ENCODE assay signal across 27 cellular contexts in the genomic region with DNA sequence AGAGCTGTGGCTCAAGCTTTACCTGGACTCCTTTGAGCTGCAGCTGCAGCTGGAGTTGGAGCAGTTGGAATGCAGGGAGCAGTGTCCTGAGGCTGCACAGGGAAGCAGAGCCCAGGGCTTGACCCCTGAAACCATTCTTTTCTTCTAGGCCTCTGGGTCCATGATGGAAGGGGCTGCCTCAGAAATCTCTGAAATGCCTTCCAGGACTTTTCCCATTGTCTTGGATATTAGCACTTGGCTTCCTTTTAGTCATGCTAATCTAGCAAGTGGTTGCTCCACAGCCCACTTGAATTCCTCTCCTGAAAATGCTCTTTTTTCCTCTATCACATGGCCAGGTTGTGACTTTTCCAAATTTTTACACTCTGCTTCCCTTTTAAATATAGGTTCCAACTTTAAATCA.
DNase-seq lines count a peak whose midpoint lies in the region; ATAC-seq, FAIRE-seq and TF ChIP-seq lines count a peak whose summit lies in the region.
"Had no signal": no experiment of that assay in that cellular context is flagged by ENCODE, and none has a peak within 500 bp of the region (broad histone marks: within the 10 kb centered on the region; RNA-seq: fewer than 3 reads in every experiment).

No MANE protein-coding gene starts in this region.

- no peak overlapping the region for H2AK5ac ChIP-seq in H1 (ENCODE audit: low read depth, low read length)

- TF ChIP-seq POLR2A in H1 (IDR thresholded peaks at IDR 0.05; ENCODE audit: control extremely low read depth in 1 of 2, low read depth in 2 of 2, low read length in 2 of 2): no peak

- FAIRE-seq in H1 (lab: Jason Lieb, UNC): no peak
- FAIRE-seq: GM12892, GM19239 had no signal

- H4K20me1 ChIP-seq in H1 (replicated peaks in 1 of 2; ENCODE audit: control insufficient read depth in 1 of 2, insufficient read depth in 2 of 2, low read length in 2 of 2): no peaks in the 10 kb centered on the region

- H3K9ac ChIP-seq in HUES6 (ENCODE audit: low read length) (peak overlapping the region; percentile 59), H1 (replicated peaks in 1 of 4; ENCODE audit: extremely low read depth in 1 of 4, low read depth in 3 of 4, low read length in 3 of 4) (no peak overlapping the region)
- H3K9ac ChIP-seq: GM23248, SK-N-SH had no signal

- H2BK12ac ChIP-seq in H1 (ENCODE audit: low read depth, low read length): no peak overlapping the region

- H3K27me3 ChIP-seq in HUES6 (ENCODE audit: control insufficient read depth, insufficient read depth, low read length) (no peaks in the 10 kb centered on the region), H1 (replicated peaks in 1 of 4; ENCODE audit: control insufficient read depth in 3 of 4, extremely low read depth in 1 of 4, insufficient read depth in 3 of 4, low read length in 3 of 4) (no peaks in the 10 kb centered on the region), iPS DF 6.9 (ENCODE audit: control insufficient read depth, insufficient read depth, low read length) (no peaks in the 10 kb centered on the region), right cardiac atrium (ENCODE audit: control insufficient read depth, insufficient read depth) (no peaks in the 10 kb centered on the region)

- H2BK15ac ChIP-seq in H1 (ENCODE audit: low read length): no peak overlapping the region

- no peak overlapping the region for H3K56ac ChIP-seq in H1 (replicated peaks; ENCODE audit: insufficient read length, low read depth, low read length)

- H3K4me2 ChIP-seq in H1 (ENCODE audit: insufficient read depth in 1 of 2, low read depth in 2 of 2, low read length in 2 of 2): no peak overlapping the region
- H3K4me2 ChIP-seq: SK-N-SH had no signal

- H2BK120ac ChIP-seq in H1 (replicated peaks; ENCODE audit: low read depth, low read length): no peak overlapping the region

- peak overlapping the region; percentile 0; the same call in 1 of the 2 replicates for H2BK20ac ChIP-seq in H1 (ENCODE audit: low read length)

- peak overlapping the region; percentile 84; the same call in 1 of the 2 replicates for H2BK5ac ChIP-seq in H1 (ENCODE audit: low read depth, low read length)

- no peak overlapping the region for H4K8ac ChIP-seq in H1 (ENCODE audit: extremely low read depth, insufficient read depth, low read length)

- no peak for ATAC-seq in right cardiac atrium
- ATAC-seq: HCT116, Panc1 had no signal

- H3K4me1 ChIP-seq in HUES6 (ENCODE audit: control insufficient read depth, insufficient read depth, low read length) (peaks cover 24% of the 10 kb centered on the region), H1 (replicated peaks in 1 of 4; ENCODE audit: control insufficient read depth in 3 of 4, insufficient read depth in 4 of 4, low read length in 3 of 4) (0 out of 7 replicates have a peak, but pooled peaks cover 0 to 3% (median 0%) of the 10 kb centered on the region in 4 experiments), iPS DF 6.9 (ENCODE audit: control insufficient read depth, insufficient read depth, low read length) (peaks cover 6% of the 10 kb centered on the region; the same call in 1 of the 2 replicates), right cardiac atrium (ENCODE audit: control insufficient read depth, insufficient read depth, low read length) (no peaks in the 10 kb centered on the region)
- H3K4me1 ChIP-seq: Caco-2 had no signal

- peak in 1 of 2 experiments; percentile 46; a peak in 1 of 3 replicates for TF ChIP-seq EP300 in H1 (IDR thresholded peaks at IDR 0.05; ENCODE audit: borderline replicate concordance in 1 of 2, low read depth in 2 of 2, low read length in 2 of 2)

- H3K4ac ChIP-seq in H1 (replicated peaks; ENCODE audit: insufficient read length, low read depth, low read length): no peak overlapping the region

- DNase-seq in H1 (ENCODE audit: low read depth in 1 of 2, low spot score in 2 of 2) (peak in 1 of 2 experiments; percentile 17), iPS DF 6.9 (ENCODE audit: low read depth, low spot score) (peak; percentile 68), GF-D8 (lab: John Stamatoyannopoulos, UW) (no peak), SIG-M5 treated with dmso at 0.1 percent for 504 hours (lab: John Stamatoyannopoulos, UW; ENCODE audit: unreplicated experiment) (no peak), right cardiac atrium (no peak), SHP77 treated with DMSO at 0.1 percent for 48 hours (lab: John Stamatoyannopoulos, UW) (no peak)
- DNase-seq: C1 segment of cervical spinal cord; Caco-2; CD4-positive, alpha-beta memory T cell; GM23248; Karpas-422; NCI-H1092; NCI-H1417 treated with DMSO at 0.1 percent for 48 hours; NCI-H1694 treated with DMSO at 0.1 percent for 48 hours; NCI-H2081; NCI-H2171; NCI-H226; NCI-H510A; NCI-H69; SIG-M5; SK-N-SH; SW 1271 had no signal

- TF ChIP-seq CTCF in H1 (IDR thresholded peaks at IDR 0.05; ENCODE audit: control extremely low read depth in 1 of 3, insufficient read depth in 1 of 3, low read depth in 1 of 3, low read length in 3 of 3): no peak

- H3K36me3 ChIP-seq in HUES6 (ENCODE audit: control insufficient read depth, insufficient read depth, low read length): peaks cover 5% of the 10 kb centered on the region; the same call in 1 of the 2 replicates
- H3K36me3 ChIP-seq in H1 (ENCODE audit: control insufficient read depth in 2 of 4, insufficient read depth in 4 of 4, low read length in 3 of 4): peaks cover 0 to 11% (median 5%) of the 10 kb centered on the region in 4 experiments; a peak in 3 of 8 replicates
- 0 out of 2 replicates have a peak, but pooled peaks cover 3% of the 10 kb centered on the region for H3K36me3 ChIP-seq in iPS DF 6.9 (ENCODE audit: control insufficient read depth, insufficient read depth, low read length)

- H3K79me2 ChIP-seq in H1 (ENCODE audit: control insufficient read depth in 1 of 2, insufficient read depth in 2 of 2, low read length in 2 of 2): no peaks in the 10 kb centered on the region

- intact Hi-C loops in right cardiac atrium (cut with DNase I): no loop called here

- TF ChIP-seq RAD21 in H1 (IDR thresholded peaks at IDR 0.05 in 1 of 2, conservative IDR thresholded peaks at IDR 0.05 in 1 of 2; ENCODE audit: low read depth in 2 of 2, low read length in 2 of 2): no peak

- no peak overlapping the region for H4K91ac ChIP-seq in H1 (replicated peaks; ENCODE audit: insufficient read length, low read length)

- no peak overlapping the region for H4K5ac ChIP-seq in H1 (ENCODE audit: insufficient read length, low read depth, low read length)

- H3K14ac ChIP-seq in H1 (ENCODE audit: insufficient read length): no peak overlapping the region

- H3K23ac ChIP-seq in H1 (ENCODE audit: insufficient read length): no peak overlapping the region

- CTCF ChIA-PET in H1 (lab: Charles Lee; ENCODE audit: partially characterized antibody): no interaction called here

- no peaks in the 10 kb centered on the region for H3K23me2 ChIP-seq in H1 (ENCODE audit: low read depth, low read length)

- no peak overlapping the region for H3K18ac ChIP-seq in H1 (ENCODE audit: extremely low read depth, low read length)

- POLR2A ChIA-PET in H1 (lab: Charles Lee; ENCODE audit: partially characterized antibody): no interaction called here

- H3K9me3 ChIP-seq in HUES6 (ENCODE audit: control insufficient read depth, insufficient read depth, low read depth, low read length): peaks cover 44% of the 10 kb centered on the region
- H3K9me3 ChIP-seq in H1 (ENCODE audit: insufficient read depth in 2 of 2, low read depth in 1 of 2, low read length in 1 of 2): peaks cover 49 to 57% of the 10 kb centered on the region in 2 experiments
- no peaks in the 10 kb centered on the region; the same call in 1 of the 2 replicates for H3K9me3 ChIP-seq in iPS DF 6.9 (ENCODE audit: control insufficient read depth, insufficient read depth, low read length)
- H3K9me3 ChIP-seq in right cardiac atrium (ENCODE audit: control insufficient read depth, low read length): no peaks in the 10 kb centered on the region
- H3K9me3 ChIP-seq: Caco-2 had no signal

- no peak overlapping the region; the same call in 1 of the 2 replicates for H2AFZ ChIP-seq in H1 (ENCODE audit: low read length)
- H2AFZ ChIP-seq: GM23248 had no signal

- H3K27ac ChIP-seq in HUES6 (ENCODE audit: low read depth, low read length): peak overlapping the region; percentile 95
- 0 out of 2 replicates have a peak overlapping the region, but pooled peaks have one; percentile 54 for H3K27ac ChIP-seq in H1 (ENCODE audit: low read depth, low read length)
- peak overlapping the region; percentile 67 for H3K27ac ChIP-seq in iPS DF 6.9 (ENCODE audit: low read length)
- no peak overlapping the region for H3K27ac ChIP-seq in right cardiac atrium (ENCODE audit: low read length)
- H3K27ac ChIP-seq: GM23248 had no signal

- H3K79me1 ChIP-seq in H1 (ENCODE audit: low read depth, low read length): no peaks in the 10 kb centered on the region

- H3K4me3 ChIP-seq in HUES6 (ENCODE audit: low read depth, low read length) (peak overlapping the region; percentile 25; the same call in 1 of the 2 replicates), H1 (ENCODE audit: extremely low read depth in 1 of 4, insufficient read depth in 2 of 4, low read depth in 3 of 4, low read length in 4 of 4) (peak overlapping the region in 1 of 4 experiments; percentile 21; a peak in 1 of 8 replicates), iPS DF 6.9 (ENCODE audit: low read length) (no peak overlapping the region), right cardiac atrium (ENCODE audit: low read length) (no peak overlapping the region)
- H3K4me3 ChIP-seq: GM23248 had no signal

TF ChIP-seq in H1, 55 proteins besides CTCF, POLR2A, EP300 and RAD21:
- TF ChIP-seq TEAD4 (IDR thresholded peaks at IDR 0.05; ENCODE audit: low read depth, low read length) (peak; percentile 39; the same call in 1 of the 2 replicates), NANOG (IDR thresholded peaks at IDR 0.05; ENCODE audit: insufficient read depth, low read depth, low read length, poor library complexity, severe bottlenecking) (peak; percentile 29), CHD2 (IDR thresholded peaks at IDR 0.05; ENCODE audit: low read length) (no peak), SP1 (IDR thresholded peaks at IDR 0.05; ENCODE audit: low read depth, low read length) (peak; percentile 29; the same call in 1 of the 2 replicates), RFX5 (IDR thresholded peaks at IDR 0.05; ENCODE audit: borderline replicate concordance, low read depth, low read length) (no peak), YY1 (IDR thresholded peaks at IDR 0.05; ENCODE audit: low read depth, low read length) (no peak), CEBPB (IDR thresholded peaks at IDR 0.05; ENCODE audit: low read depth, low read length) (peak; percentile 72; the same call in 1 of the 2 replicates)
TF ChIP-seq in H1: peak in this region for 4.
